Comparison of ENCODE assay signal across 12 cellular contexts in genomic region chr3:125045965-125046364, GRCh38.
DNase-seq lines count a peak whose midpoint lies in the region; ATAC-seq and TF ChIP-seq lines count a peak whose summit lies in the region.
"Had no signal": no experiment of that assay in that cellular context is flagged by ENCODE, and none has a peak within 500 bp of the region (broad histone marks: within the 10 kb centered on the region; RNA-seq: fewer than 3 reads in every experiment).

No MANE protein-coding gene starts in this region.

- DNase-seq in HCEC 1CT (peak; percentile 85), fibroblast of peridontal ligament (ENCODE audit: extremely low read depth) (peak; percentile 82), superior temporal gyrus (ENCODE audit: extremely low spot score) (peak; percentile 9), HuH-7.5 (ENCODE audit: low spot score) (no peak), OCI-M2 (lab: John Stamatoyannopoulos, UW; ENCODE audit: unreplicated experiment) (no peak)
- DNase-seq: activated CD4-positive, alpha-beta T cell treated with anti-CD3 and anti-CD28 coated beads for 4 hours; activated gamma-delta T cell treated with Interleukin-2 at 50 U/mL for 16 hours; GDM1; NCI-H1092 treated with DMSO at 0.1 percent for 48 hours had no signal

- ATAC-seq in SK-N-SH treated with all-trans-retinoic acid at 6 μM for 48 hours = peak; percentile 94
- ATAC-seq in HG03175 (IDR thresholded peaks at IDR 0.05; ENCODE audit: unreplicated experiment) = no peak
- ATAC-seq: stimulated activated memory B cell treated with anti-CD40 and anti-IgM and Interleukin-4, amounts not matched to agents 10 μg/mL and 1 μg/mL and 100 μg/mL, for 72 hours had no signal

TF ChIP-seq in SK-N-SH treated with all-trans-retinoic acid at 6 μM for 48 hours, 23 proteins besides CTCF, POLR2A, EP300 and RAD21:
- TF ChIP-seq ZC3H10 (CRISPR knock-in tag; IDR thresholded peaks at IDR 0.05) (no peak), ZFP3 (CRISPR knock-in tag; IDR thresholded peaks at IDR 0.05) (no peak), TSHZ2 (CRISPR knock-in tag; IDR thresholded peaks at IDR 0.05) (no peak), PATZ1 (CRISPR knock-in tag; IDR thresholded peaks at IDR 0.05; ENCODE audit: borderline replicate concordance) (no peak), TOX (CRISPR knock-in tag; IDR thresholded peaks at IDR 0.05; ENCODE audit: borderline replicate concordance) (no peak)

Comparison
In these comparisons a context has a peak if more than half of its experiments do, and no peak if none do; other contexts are left out.
1. DNase-seq: peak in HCEC 1CT (single experiment), fibroblast of peridontal ligament (single experiment) and superior temporal gyrus (single experiment); none in HuH-7.5 (single experiment) and OCI-M2 (single experiment).